9 cellular contexts compared by ENCODE assay signal in genomic region chr16:87965973-87966667, GRCh38. TPM values are rescaled to one million over a fixed set of nuclear protein-coding genes. Genes with fewer than 3 reads are reported as not detected.
DNase-seq lines count a peak whose midpoint lies in the region; ATAC-seq and TF ChIP-seq lines count a peak whose summit lies in the region.
"Had no signal": no experiment of that assay in that cellular context is flagged by ENCODE, and none has a peak within 500 bp of the region (broad histone marks: within the 10 kb centered on the region; RNA-seq: fewer than 3 reads in every experiment).

No MANE protein-coding gene starts in this region.

- intact Hi-C loops in CD14-positive monocyte (cut with micrococcal nuclease), result no loop called here
- intact Hi-C loops in prostate gland (cut with DNase I), result no loop called here

- H3K27ac Mint-ChIP-seq in CD14-positive monocyte (peak overlapping the region in 4 of 7 donors; percentile 67 to 82 (median 72)), WTC11 (peak overlapping the region; percentile 77)

- peaks cover 8% of the 10 kb centered on the region for H3K4me1 ChIP-seq in prostate gland (replicated peaks)

- H3K36me3 Mint-ChIP-seq in CD14-positive monocyte (peaks cover 38 to 45% of the 10 kb centered on the region in 2 donors), WTC11 (peaks cover 14% of the 10 kb centered on the region)

- H3K4me3 ChIP-seq in fibroblast of the aortic adventitia (ENCODE audit: low read depth, low read length) (no peak overlapping the region), prostate gland (no peak overlapping the region)

- H3K9me3 Mint-ChIP-seq in CD14-positive monocyte, result peaks cover 3 to 8% (median 6%) of the 10 kb centered on the region in 7 donors
- H3K9me3 Mint-ChIP-seq in WTC11, result peaks cover 8% of the 10 kb centered on the region

- H3K27ac ChIP-seq in prostate gland, result peak overlapping the region; percentile 41 to 72

- POLR2A ChIA-PET in WTC11 (lab: Charles Lee), result no interaction called here

- DNase-seq in CD14-positive monocyte (ENCODE audit: low spot score) (no peak), WTC11 (ENCODE audit: low spot score) (no peak), fibroblast of the aortic adventitia (ENCODE audit: low read depth) (peak; percentile 93), prostate gland (ENCODE audit: low spot score) (no peak), amygdala (lab: John Stamatoyannopoulos, UW) (no peak), SIG-M5 (lab: John Stamatoyannopoulos, UW) (no peak), 8988T (no peak)
- DNase-seq: stimulated activated CD4-positive, alpha-beta T cell treated with anti-CD3 and anti-CD28 coated beads, Interleukin-4, amount 100 ng/mL, for 4 hours had no signal

- TF ChIP-seq CTCF in CD14-positive monocyte (IDR thresholded peaks at IDR 0.05) (no peak), WTC11 (IDR thresholded peaks at IDR 0.05) (no peak), fibroblast of the aortic adventitia (IDR thresholded peaks at IDR 0.05; ENCODE audit: insufficient read depth, low read length) (no peak), prostate gland (IDR thresholded peaks at IDR 0.05) (no peak)

- 47% methylated on average over 7 of the region's 7 CpGs for WGBS in prostate gland

- CTCF ChIA-PET in WTC11 (lab: Charles Lee), result interaction anchor here (1.2 to 1.5 kb wide), 2 partner anchors 187 to 372 kb away, joined by 3 read pairs; no protein-coding TSS in a partner anchor

- H3K4me3 Mint-ChIP-seq in CD14-positive monocyte, result no peak overlapping the region
- no peak overlapping the region for H3K4me3 Mint-ChIP-seq in WTC11

- ATAC-seq in WTC11, result no peak
- ATAC-seq in HG03378 (IDR thresholded peaks at IDR 0.05; ENCODE audit: unreplicated experiment), result no peak

- no peak for TF ChIP-seq POLR2A in prostate gland (IDR thresholded peaks at IDR 0.05)

- H3K27me3 Mint-ChIP-seq in CD14-positive monocyte (ENCODE audit: low read depth in 3 of 3) (no peaks in the 10 kb centered on the region), WTC11 (ENCODE audit: low read depth) (no peaks in the 10 kb centered on the region)

- no peaks in the 10 kb centered on the region for H3K36me3 ChIP-seq in prostate gland

- H3K27me3 ChIP-seq in prostate gland (replicated peaks; ENCODE audit: insufficient read depth), result no peaks in the 10 kb centered on the region

- H3K4me1 Mint-ChIP-seq in CD14-positive monocyte (peaks cover 38% of the 10 kb centered on the region), WTC11 (peaks cover 31% of the 10 kb centered on the region)

- H3K9me3 ChIP-seq in prostate gland, result no peaks in the 10 kb centered on the region

TF ChIP-seq in WTC11, 78 proteins besides CTCF, POLR2A, EP300 and RAD21:
- TF ChIP-seq ZBTB21 (CRISPR knock-in tag; IDR thresholded peaks at IDR 0.05; ENCODE audit: borderline replicate concordance) (no peak), HMGA2 (CRISPR knock-in tag; IDR thresholded peaks at IDR 0.05) (no peak), NFYB (CRISPR knock-in tag; conservative IDR thresholded peaks at IDR 0.05; ENCODE audit: low read depth) (no peak), ZNF396 (CRISPR knock-in tag; IDR thresholded peaks at IDR 0.05; ENCODE audit: borderline replicate concordance) (no peak), ERG (CRISPR knock-in tag; IDR thresholded peaks at IDR 0.05) (no peak), ZNF138 (CRISPR knock-in tag; conservative IDR thresholded peaks at IDR 0.05) (no peak), NFE2L1 (CRISPR knock-in tag; IDR thresholded peaks at IDR 0.05) (no peak), FOXP1 (CRISPR knock-in tag; IDR thresholded peaks at IDR 0.05; ENCODE audit: borderline replicate concordance) (no peak)
- TF ChIP-seq, protein P1, sequence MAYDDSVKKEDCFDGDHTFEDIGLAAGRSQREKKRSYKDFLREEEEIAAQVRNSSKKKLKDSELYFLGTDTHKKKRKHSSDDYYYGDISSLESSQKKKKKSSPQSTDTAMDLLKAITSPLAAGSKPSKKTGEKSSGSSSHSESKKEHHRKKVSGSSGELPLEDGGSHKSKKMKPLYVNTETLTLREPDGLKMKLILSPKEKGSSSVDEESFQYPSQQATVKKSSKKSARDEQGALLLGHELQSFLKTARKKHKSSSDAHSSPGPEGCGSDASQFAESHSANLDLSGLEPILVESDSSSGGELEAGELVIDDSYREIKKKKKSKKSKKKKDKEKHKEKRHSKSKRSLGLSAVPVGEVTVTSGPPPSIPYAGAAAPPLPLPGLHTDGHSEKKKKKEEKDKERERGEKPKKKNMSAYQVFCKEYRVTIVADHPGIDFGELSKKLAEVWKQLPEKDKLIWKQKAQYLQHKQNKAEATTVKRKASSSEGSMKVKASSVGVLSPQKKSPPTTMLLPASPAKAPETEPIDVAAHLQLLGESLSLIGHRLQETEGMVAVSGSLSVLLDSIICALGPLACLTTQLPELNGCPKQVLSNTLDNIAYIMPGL (CRISPR knock-in tag; IDR thresholded peaks at IDR 0.05), result no peak
- TF ChIP-seq, protein P2, sequence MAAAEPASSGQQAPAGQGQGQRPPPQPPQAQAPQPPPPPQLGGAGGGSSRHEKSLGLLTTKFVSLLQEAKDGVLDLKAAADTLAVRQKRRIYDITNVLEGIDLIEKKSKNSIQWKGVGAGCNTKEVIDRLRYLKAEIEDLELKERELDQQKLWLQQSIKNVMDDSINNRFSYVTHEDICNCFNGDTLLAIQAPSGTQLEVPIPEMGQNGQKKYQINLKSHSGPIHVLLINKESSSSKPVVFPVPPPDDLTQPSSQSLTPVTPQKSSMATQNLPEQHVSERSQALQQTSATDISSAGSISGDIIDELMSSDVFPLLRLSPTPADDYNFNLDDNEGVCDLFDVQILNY (CRISPR knock-in tag; IDR thresholded peaks at IDR 0.05), result no peak
- TF ChIP-seq, protein P3, sequence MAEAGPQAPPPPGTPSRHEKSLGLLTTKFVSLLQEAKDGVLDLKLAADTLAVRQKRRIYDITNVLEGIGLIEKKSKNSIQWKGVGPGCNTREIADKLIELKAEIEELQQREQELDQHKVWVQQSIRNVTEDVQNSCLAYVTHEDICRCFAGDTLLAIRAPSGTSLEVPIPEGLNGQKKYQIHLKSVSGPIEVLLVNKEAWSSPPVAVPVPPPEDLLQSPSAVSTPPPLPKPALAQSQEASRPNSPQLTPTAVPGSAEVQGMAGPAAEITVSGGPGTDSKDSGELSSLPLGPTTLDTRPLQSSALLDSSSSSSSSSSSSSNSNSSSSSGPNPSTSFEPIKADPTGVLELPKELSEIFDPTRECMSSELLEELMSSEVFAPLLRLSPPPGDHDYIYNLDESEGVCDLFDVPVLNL (CRISPR knock-in tag; IDR thresholded peaks at IDR 0.05; ENCODE audit: borderline replicate concordance, low read depth), result no peak

RNA-seq across cellular contexts. Expression of gene BANP, which starts 14.9 kb away (rescaled TPM):
- 10 to 100 TPM; 10.1 to 11.7 TPM for polyA plus RNA-seq in CD14-positive monocyte
- total RNA-seq in WTC11 (2021) (29.1 to 34.5 TPM (median 33.3 TPM) in 3 replicates), fibroblast of the aortic adventitia (ENCODE audit: low replicate concordance) (15.5 and 30.4 TPM in 2 replicates), prostate gland (10 to 100 TPM; 32.2 to 47.3 TPM)

RNA-seq across cellular contexts. Expression of gene CA5A, which starts 29.8 kb away (rescaled TPM):
- not detected for polyA plus RNA-seq in CD14-positive monocyte
- not detected in 3 replicates for total RNA-seq in WTC11 (2021)
- total RNA-seq in fibroblast of the aortic adventitia (ENCODE audit: low replicate concordance), result not detected in 2 replicates
- not detected for total RNA-seq in prostate gland
